Comparison of ENCODE assay signal across 1 cellular context in genomic region chr12:62763319-62763718, GRCh38.
TF ChIP-seq lines count a peak whose summit lies in the region.

No MANE protein-coding gene starts in this region.

TF ChIP-seq in WTC11, 78 proteins besides CTCF, POLR2A, EP300 and RAD21 (continued from another document):
- TF ChIP-seq, protein P1, sequence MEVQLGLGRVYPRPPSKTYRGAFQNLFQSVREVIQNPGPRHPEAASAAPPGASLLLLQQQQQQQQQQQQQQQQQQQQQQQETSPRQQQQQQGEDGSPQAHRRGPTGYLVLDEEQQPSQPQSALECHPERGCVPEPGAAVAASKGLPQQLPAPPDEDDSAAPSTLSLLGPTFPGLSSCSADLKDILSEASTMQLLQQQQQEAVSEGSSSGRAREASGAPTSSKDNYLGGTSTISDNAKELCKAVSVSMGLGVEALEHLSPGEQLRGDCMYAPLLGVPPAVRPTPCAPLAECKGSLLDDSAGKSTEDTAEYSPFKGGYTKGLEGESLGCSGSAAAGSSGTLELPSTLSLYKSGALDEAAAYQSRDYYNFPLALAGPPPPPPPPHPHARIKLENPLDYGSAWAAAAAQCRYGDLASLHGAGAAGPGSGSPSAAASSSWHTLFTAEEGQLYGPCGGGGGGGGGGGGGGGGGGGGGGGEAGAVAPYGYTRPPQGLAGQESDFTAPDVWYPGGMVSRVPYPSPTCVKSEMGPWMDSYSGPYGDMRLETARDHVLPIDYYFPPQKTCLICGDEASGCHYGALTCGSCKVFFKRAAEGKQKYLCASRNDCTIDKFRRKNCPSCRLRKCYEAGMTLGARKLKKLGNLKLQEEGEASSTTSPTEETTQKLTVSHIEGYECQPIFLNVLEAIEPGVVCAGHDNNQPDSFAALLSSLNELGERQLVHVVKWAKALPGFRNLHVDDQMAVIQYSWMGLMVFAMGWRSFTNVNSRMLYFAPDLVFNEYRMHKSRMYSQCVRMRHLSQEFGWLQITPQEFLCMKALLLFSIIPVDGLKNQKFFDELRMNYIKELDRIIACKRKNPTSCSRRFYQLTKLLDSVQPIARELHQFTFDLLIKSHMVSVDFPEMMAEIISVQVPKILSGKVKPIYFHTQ (CRISPR knock-in tag; IDR thresholded peaks at IDR 0.05) = no peak
- TF ChIP-seq FOXK1 (CRISPR knock-in tag; IDR thresholded peaks at IDR 0.05) = no peak
- no peak for TF ChIP-seq USF2 (CRISPR knock-in tag; IDR thresholded peaks at IDR 0.05)
- no peak for TF ChIP-seq JAZF1 (CRISPR knock-in tag; IDR thresholded peaks at IDR 0.05)
- no peak for TF ChIP-seq FOXJ3 (CRISPR knock-in tag; IDR thresholded peaks at IDR 0.05; ENCODE audit: borderline replicate concordance)
- TF ChIP-seq, protein P2, sequence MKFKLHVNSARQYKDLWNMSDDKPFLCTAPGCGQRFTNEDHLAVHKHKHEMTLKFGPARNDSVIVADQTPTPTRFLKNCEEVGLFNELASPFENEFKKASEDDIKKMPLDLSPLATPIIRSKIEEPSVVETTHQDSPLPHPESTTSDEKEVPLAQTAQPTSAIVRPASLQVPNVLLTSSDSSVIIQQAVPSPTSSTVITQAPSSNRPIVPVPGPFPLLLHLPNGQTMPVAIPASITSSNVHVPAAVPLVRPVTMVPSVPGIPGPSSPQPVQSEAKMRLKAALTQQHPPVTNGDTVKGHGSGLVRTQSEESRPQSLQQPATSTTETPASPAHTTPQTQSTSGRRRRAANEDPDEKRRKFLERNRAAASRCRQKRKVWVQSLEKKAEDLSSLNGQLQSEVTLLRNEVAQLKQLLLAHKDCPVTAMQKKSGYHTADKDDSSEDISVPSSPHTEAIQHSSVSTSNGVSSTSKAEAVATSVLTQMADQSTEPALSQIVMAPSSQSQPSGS (CRISPR knock-in tag; IDR thresholded peaks at IDR 0.05; ENCODE audit: borderline replicate concordance, low read depth) = no peak
- no peak for TF ChIP-seq SP1 (CRISPR knock-in tag; conservative IDR thresholded peaks at IDR 0.05)
- TF ChIP-seq, protein P3, sequence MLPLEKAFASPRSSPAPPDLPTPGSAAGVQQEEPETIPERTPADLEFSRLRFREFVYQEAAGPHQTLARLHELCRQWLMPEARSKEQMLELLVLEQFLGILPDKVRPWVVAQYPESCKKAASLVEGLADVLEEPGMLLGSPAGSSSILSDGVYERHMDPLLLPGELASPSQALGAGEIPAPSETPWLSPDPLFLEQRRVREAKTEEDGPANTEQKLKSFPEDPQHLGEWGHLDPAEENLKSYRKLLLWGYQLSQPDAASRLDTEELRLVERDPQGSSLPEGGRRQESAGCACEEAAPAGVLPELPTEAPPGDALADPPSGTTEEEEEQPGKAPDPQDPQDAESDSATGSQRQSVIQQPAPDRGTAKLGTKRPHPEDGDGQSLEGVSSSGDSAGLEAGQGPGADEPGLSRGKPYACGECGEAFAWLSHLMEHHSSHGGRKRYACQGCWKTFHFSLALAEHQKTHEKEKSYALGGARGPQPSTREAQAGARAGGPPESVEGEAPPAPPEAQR (CRISPR knock-in tag; IDR thresholded peaks at IDR 0.05) = no peak
- no peak for TF ChIP-seq JUN (CRISPR knock-in tag; IDR thresholded peaks at IDR 0.05)
- no peak for TF ChIP-seq ZNF138 (CRISPR knock-in tag; conservative IDR thresholded peaks at IDR 0.05)
